In the genomic region with DNA sequence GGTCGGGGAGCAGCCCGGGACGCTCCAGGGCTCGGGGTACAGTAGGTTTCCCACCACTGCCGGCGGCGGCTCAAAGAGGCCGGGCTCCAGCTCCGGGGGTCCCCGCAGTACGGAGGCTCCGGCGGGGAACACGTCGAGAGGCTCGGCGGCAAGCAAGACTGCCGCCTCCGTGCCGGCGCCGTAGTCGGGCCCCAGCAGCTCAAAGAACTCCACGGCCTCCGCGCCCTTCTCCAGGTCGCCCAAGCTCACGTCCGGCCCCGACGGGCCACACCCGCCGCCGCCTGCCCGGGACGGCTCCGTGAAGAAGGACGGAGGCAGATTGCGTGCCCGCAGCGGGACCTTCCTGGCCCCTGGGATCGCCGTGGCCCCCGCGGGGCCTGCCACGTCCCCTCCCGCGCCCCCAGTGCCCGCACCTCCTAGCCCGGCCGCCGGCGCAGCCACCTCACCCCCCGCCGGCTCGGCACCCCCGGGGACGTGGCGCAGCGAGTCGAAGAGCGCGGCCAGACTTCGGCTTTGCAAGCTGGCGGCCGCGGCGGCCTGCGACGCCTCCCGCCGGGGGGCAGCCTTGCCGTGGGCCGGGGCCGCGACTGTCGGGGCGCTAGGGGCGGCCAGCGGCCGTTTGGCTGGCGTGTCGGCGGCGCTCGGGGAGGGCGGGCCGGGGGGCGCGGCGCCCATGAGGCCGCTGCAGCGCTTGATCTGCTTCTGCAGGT, we compare ENCODE assay signal across 9 cellular contexts. TPM values are rescaled to one million over a fixed set of nuclear protein-coding genes. Genes with fewer than 3 reads are reported as not detected.
DNase-seq lines count a peak whose midpoint lies in the region; ATAC-seq and TF ChIP-seq lines count a peak whose summit lies in the region.
"Had no signal": no experiment of that assay in that cellular context is flagged by ENCODE, and none has a peak within 500 bp of the region (broad histone marks: within the 10 kb centered on the region; RNA-seq: fewer than 3 reads in every experiment).

No MANE protein-coding gene starts in this region.

- peaks cover 3% of the 10 kb centered on the region for H3K9me3 Mint-ChIP-seq in stimulated activated memory B cell treated with anti-CD40 and anti-IgM and Interleukin-4, amounts not matched to agents 10 μg/mL and 1 μg/mL and 100 μg/mL, for 72 hours

- H3K9me3 ChIP-seq in BLaER1, result no peaks in the 10 kb centered on the region
- H3K9me3 ChIP-seq in ascending aorta, result no peaks in the 10 kb centered on the region
- no peaks in the 10 kb centered on the region for H3K9me3 ChIP-seq in iPS-18a (ENCODE audit: control insufficient read depth, low read depth, low read length)

- no peaks in the 10 kb centered on the region for H3K36me3 Mint-ChIP-seq in stimulated activated memory B cell treated with anti-CD40 and anti-IgM and Interleukin-4, amounts not matched to agents 10 μg/mL and 1 μg/mL and 100 μg/mL, for 72 hours

- H3K4me3 ChIP-seq in BLaER1, result peak overlapping the region; percentile 77
- H3K4me3 ChIP-seq in ascending aorta, result peak overlapping the region; percentile 80 to 90
- H3K4me3 ChIP-seq in iPS-18a (ENCODE audit: low read length), result peak overlapping the region; percentile 50

- H3K4me1 ChIP-seq in BLaER1 (peaks cover 6% of the 10 kb centered on the region), ascending aorta (no peaks in the 10 kb centered on the region), iPS-18a (ENCODE audit: control insufficient read depth, low read depth, low read length) (peaks cover 11% of the 10 kb centered on the region)

- H3K27me3 ChIP-seq in BLaER1, result peaks cover 46% of the 10 kb centered on the region
- H3K27me3 ChIP-seq in ascending aorta, result no peaks in the 10 kb centered on the region
- H3K27me3 ChIP-seq in iPS-18a (ENCODE audit: control insufficient read depth, insufficient read depth, low read length), result peaks cover 58% of the 10 kb centered on the region

- DNase-seq in ascending aorta (ENCODE audit: low spot score in 2 of 2), result no peak
- no peak for DNase-seq in NK-92 (lab: John Stamatoyannopoulos, UW; ENCODE audit: unreplicated experiment)
- no peak for DNase-seq in inferior parietal cortex (ENCODE audit: extremely low spot score)

- peak; percentile 10 for ATAC-seq in HG02981 (IDR thresholded peaks at IDR 0.05; ENCODE audit: unreplicated experiment)
- ATAC-seq in stimulated activated memory B cell treated with anti-CD40 and anti-IgM and Interleukin-4, amounts not matched to agents 10 μg/mL and 1 μg/mL and 100 μg/mL, for 72 hours, result peak; percentile 32
- no peak for ATAC-seq in GM18907 (IDR thresholded peaks at IDR 0.05; ENCODE audit: unreplicated experiment)

- no peaks in the 10 kb centered on the region for H3K4me1 Mint-ChIP-seq in stimulated activated memory B cell treated with anti-CD40 and anti-IgM and Interleukin-4, amounts not matched to agents 10 μg/mL and 1 μg/mL and 100 μg/mL, for 72 hours

- intact Hi-C loops in ascending aorta (cut with DNase I), result loop anchor here (2.0 to 5.0 kb wide), 2 partner anchors 168 to 554 kb away; partner anchors contain the start of genes CCDC90B, DDIAS and PRCP

- H3K27me3 Mint-ChIP-seq in stimulated activated memory B cell treated with anti-CD40 and anti-IgM and Interleukin-4, amounts not matched to agents 10 μg/mL and 1 μg/mL and 100 μg/mL, for 72 hours, result peaks cover 86% of the 10 kb centered on the region

- H3K4me3 Mint-ChIP-seq in stimulated activated memory B cell treated with anti-CD40 and anti-IgM and Interleukin-4, amounts not matched to agents 10 μg/mL and 1 μg/mL and 100 μg/mL, for 72 hours, result peak overlapping the region; percentile 57

- peak overlapping the region; percentile 68 for H3K9ac ChIP-seq in BLaER1
- no peak overlapping the region for H3K9ac ChIP-seq in iPS-18a (ENCODE audit: low read length)

- no peak for TF ChIP-seq CTCF in ascending aorta (IDR thresholded peaks at IDR 0.05)

- H3K4me2 ChIP-seq in BLaER1, result peak overlapping the region; percentile 95

- H3K36me3 ChIP-seq in BLaER1, result no peaks in the 10 kb centered on the region
- no peaks in the 10 kb centered on the region for H3K36me3 ChIP-seq in ascending aorta
- H3K36me3 ChIP-seq in iPS-18a (ENCODE audit: control insufficient read depth, low read depth, low read length), result no peaks in the 10 kb centered on the region

- H3K27ac ChIP-seq in BLaER1, result no peak overlapping the region
- H3K27ac ChIP-seq in ascending aorta, result peak overlapping the region; percentile 66 to 68
- no peak overlapping the region for H3K27ac ChIP-seq in iPS-18a (ENCODE audit: low read length)

- H3K27ac Mint-ChIP-seq in stimulated activated memory B cell treated with anti-CD40 and anti-IgM and Interleukin-4, amounts not matched to agents 10 μg/mL and 1 μg/mL and 100 μg/mL, for 72 hours, result no peak overlapping the region

- H4K20me1 ChIP-seq in BLaER1, result peaks cover 10% of the 10 kb centered on the region; the same call in 1 of the 2 replicates

RNA-seq across cellular contexts. Expression of gene FAM181B, which starts 0.8 kb away (rescaled TPM):
- total RNA-seq in ascending aorta, result not detected
- total RNA-seq: activated CD8-positive, alpha-beta memory T cell treated with anti-CD3 and anti-CD28 coated beads for 36 hours had no signal

Comparison
In these comparisons a context has a peak if more than half of its experiments do, and no peak if none do; other contexts are left out.
1. H3K27ac ChIP-seq: peak in ascending aorta (2 of 2); none in BLaER1 (single experiment) and iPS-18a (single experiment).
2. Peak in every context shown above with its lines, with median percentiles within 50 percentile points of each other: H3K4me3 ChIP-seq.